ENCODE assay signal across 30 cellular contexts in the genomic region with DNA sequence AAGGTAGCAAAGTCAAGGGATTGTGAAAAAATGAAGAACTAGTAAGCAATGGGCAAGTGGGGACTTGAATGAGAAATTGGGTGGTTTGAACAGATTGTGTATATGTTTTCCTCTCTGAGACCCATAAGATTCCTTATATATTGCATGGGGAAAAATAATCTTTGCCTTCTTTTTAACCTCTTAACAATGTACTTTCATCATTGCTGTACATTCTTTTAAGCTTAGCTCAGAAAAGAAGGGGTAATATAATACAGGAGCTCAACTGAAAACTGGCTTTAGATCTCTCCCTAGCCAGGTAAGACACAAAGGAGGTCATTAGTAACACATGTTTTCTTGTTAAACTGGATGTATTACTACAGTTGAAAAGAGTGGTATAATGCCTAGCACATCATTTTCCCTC.
"Had no signal": no experiment of that assay in that cellular context is flagged by ENCODE, and none has a peak within 500 bp of the region (broad histone marks: within the 10 kb centered on the region; RNA-seq: fewer than 3 reads in every experiment).

No MANE protein-coding gene starts in this region.

- FAIRE-seq: small intestine had no signal

- H3K36me3 ChIP-seq: neural progenitor cell, ovary, right lobe of liver, sigmoid colon, spleen, suprapubic skin, tibial artery, transverse colon, upper lobe of right lung, uterus had no signal

- H3K4me3 ChIP-seq: neural progenitor cell, ovary, psoas muscle, right lobe of liver, sigmoid colon, spleen, suprapubic skin, testis, tibial artery, transverse colon, upper lobe of right lung, uterus had no signal

- H3K36me3 Mint-ChIP-seq: natural killer cell; neural progenitor cell; stimulated activated memory B cell treated with anti-CD40 and anti-IgM and Interleukin-4, amounts not matched to agents 10 μg/mL and 1 μg/mL and 100 μg/mL, for 72 hours; type B pancreatic cell had no signal

- H3K4me3 Mint-ChIP-seq: natural killer cell; nephron; neural progenitor cell; stimulated activated memory B cell treated with anti-CD40 and anti-IgM and Interleukin-4, amounts not matched to agents 10 μg/mL and 1 μg/mL and 100 μg/mL, for 72 hours; stimulated activated naive CD8-positive, alpha-beta T cell treated with anti-CD3 and anti-CD28 coated beads, Interleukin-15, amount 100 ng/mL, for 72 hours; type B pancreatic cell had no signal

- H3K4me1 Mint-ChIP-seq: natural killer cell; nephron; neural progenitor cell; stimulated activated memory B cell treated with anti-CD40 and anti-IgM and Interleukin-4, amounts not matched to agents 10 μg/mL and 1 μg/mL and 100 μg/mL, for 72 hours; stimulated activated naive CD8-positive, alpha-beta T cell treated with anti-CD3 and anti-CD28 coated beads, Interleukin-15, amount 100 ng/mL, for 72 hours had no signal

- H3K27me3 Mint-ChIP-seq: stimulated activated memory B cell treated with anti-CD40 and anti-IgM and Interleukin-4, amounts not matched to agents 10 μg/mL and 1 μg/mL and 100 μg/mL, for 72 hours; stimulated activated naive CD8-positive, alpha-beta T cell treated with anti-CD3 and anti-CD28 coated beads, Interleukin-15, amount 100 ng/mL, for 72 hours had no signal

- DNase-seq: natural killer cell; occipital lobe; ovary; posterior cingulate gyrus; psoas muscle; right cardiac atrium; right lobe of liver; sigmoid colon; small intestine; spleen; stimulated activated CD4-positive, alpha-beta T cell treated with anti-CD3 and anti-CD28 coated beads, Interleukin-12 subunit alpha, Interleukin-12 subunit beta, amount 100 ng/mL, for 4 hours; stimulated activated CD4-positive, alpha-beta T cell treated with anti-CD3 and anti-CD28 coated beads, Interleukin-1b, Interleukin-23, amount 100 ng/mL, for 48 hours; stimulated activated CD4-positive, alpha-beta T cell treated with anti-CD3 and anti-CD28 coated beads, Interleukin-4, amount 100 ng/mL, for 1 hour; stimulated activated CD4-positive, alpha-beta T cell treated with anti-CD3 and anti-CD28 coated beads, Interleukin-4, amount 100 ng/mL, for 4 hours; stimulated activated CD8-positive, alpha-beta memory T cell treated with anti-CD3 and anti-CD28 coated beads, Interleukin-4, amount 100 ng/mL, for 48 hours; stimulated activated naive CD4-positive, alpha-beta T cell; stimulated activated naive CD8-positive, alpha-beta T cell treated with anti-CD3 and anti-CD28 coated beads, Interleukin-15, amount 100 ng/mL, for 72 hours; stimulated activated naive CD8-positive, alpha-beta T cell treated with anti-CD3 and anti-CD28 coated beads, Interleukin-15, Interleukin-2, amounts not matched to agents 100 U/mL and 50 U/mL, for 24 hours; substantia nigra; testis; tibial artery; transverse colon; upper lobe of right lung; uterus had no signal

- H3K27me3 ChIP-seq: neural progenitor cell, ovary, right lobe of liver, sigmoid colon, spleen, suprapubic skin, testis, tibial artery, transverse colon, upper lobe of right lung, uterus had no signal

- H3K9me3 Mint-ChIP-seq: neural progenitor cell, type B pancreatic cell had no signal

- H3K27ac Mint-ChIP-seq: natural killer cell; nephron; neural progenitor cell; progenitor cell of endocrine pancreas; stimulated activated memory B cell treated with anti-CD40 and anti-IgM and Interleukin-4, amounts not matched to agents 10 μg/mL and 1 μg/mL and 100 μg/mL, for 72 hours; stimulated activated naive CD8-positive, alpha-beta T cell treated with anti-CD3 and anti-CD28 coated beads, Interleukin-15, amount 100 ng/mL, for 72 hours; type B pancreatic cell had no signal
